Comparison of ENCODE assay signal across 8 cellular contexts in the genomic region with DNA sequence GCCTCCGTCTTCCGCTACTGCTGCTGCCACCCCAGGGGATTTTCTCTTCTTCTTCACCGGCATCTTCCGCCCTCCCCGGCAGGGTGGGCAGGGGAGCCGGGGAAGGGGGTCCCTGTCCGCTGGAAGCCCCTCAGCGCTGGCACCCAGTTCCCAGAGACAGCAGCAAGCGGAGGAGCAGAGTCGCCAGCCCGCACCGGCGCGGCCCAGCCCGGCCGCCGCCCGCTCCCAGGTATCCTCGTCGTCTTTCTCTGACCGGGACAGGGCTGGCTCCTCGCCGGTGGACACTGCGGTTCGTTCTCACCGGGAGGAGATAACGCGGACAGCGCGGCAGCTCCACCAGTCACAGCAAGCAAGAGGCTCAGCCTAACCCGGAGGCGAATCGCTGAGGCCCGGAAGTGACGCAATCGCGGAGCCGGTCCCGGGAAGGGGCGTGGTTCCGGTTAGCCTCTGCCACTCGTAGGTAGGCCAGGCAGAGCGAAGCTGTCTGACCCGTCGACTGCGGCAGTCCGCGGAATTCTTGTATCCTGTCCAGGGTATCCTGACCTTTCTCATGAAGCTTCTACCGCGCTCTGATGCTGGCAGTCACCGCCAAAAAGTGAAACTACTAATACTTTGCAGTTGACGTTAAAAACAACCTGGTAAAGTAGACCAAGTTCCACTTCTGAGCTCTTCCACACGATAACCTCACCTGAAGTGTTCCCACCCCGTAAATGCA.
A peak's percentile ranks its signal among the peaks of the same experiment; 100 is the strongest.
DNase-seq lines count a peak whose midpoint lies in the region; ATAC-seq and TF ChIP-seq lines count a peak whose summit lies in the region.

A gene (minus strand): TSS at position 351 of the 715 bp plus-strand sequence. CDS start 288 bp downstream, at position 63.

- ATAC-seq in GM19025 (IDR thresholded peaks at IDR 0.05; ENCODE audit: low read depth, unreplicated experiment) = peak; percentile 100
- peak; percentile 100 for ATAC-seq in HG03342 (IDR thresholded peaks at IDR 0.05; ENCODE audit: unreplicated experiment)
- peak; percentile 97 for ATAC-seq in central memory CD8-positive, alpha-beta T cell (replicated peaks; ENCODE audit: extremely low read depth, poor library complexity, severe bottlenecking)

- H3K27me3 Mint-ChIP-seq in central memory CD8-positive, alpha-beta T cell = peaks cover 36% of the 10 kb centered on the region

- peak within 1 kb of the TSS; percentile 69 for H3K4me3 ChIP-seq in AG09309 (ENCODE audit: control insufficient read depth, low read depth, low read length)

- no peak for TF ChIP-seq CTCF in AG09309 (IDR thresholded peaks at IDR 0.05; ENCODE audit: control insufficient read depth, insufficient read depth, low read depth, low read length, missing control alignments)

- peaks cover 34% of the 10 kb centered on the region for H3K4me1 Mint-ChIP-seq in central memory CD8-positive, alpha-beta T cell

- DNase-seq in AG09309 (ENCODE audit: low read depth) (peak; percentile 77), NCI-H446 (lab: John Stamatoyannopoulos, UW) (peak; percentile 79 to 95), iris pigment epithelial cell (ENCODE audit: low read depth) (peak; percentile 98)
- peak; percentile 87 for DNase-seq in activated CD4-positive, CD25-positive, alpha-beta regulatory T cell treated with anti-CD3 and anti-CD28 coated beads, Interleukin-2, amount 50 U/mL, for 16 hours (ENCODE audit: low read depth, low spot score)
- DNase-seq in central memory CD8-positive, alpha-beta T cell (ENCODE audit: low spot score in 2 of 2) = peak; percentile 90 to 92
- DNase-seq in stimulated activated CD4-positive, alpha-beta T cell treated with anti-CD3 and anti-CD28 coated beads, Interleukin-12 subunit alpha, Interleukin-12 subunit beta, amount 100 ng/mL, for 24 hours (ENCODE audit: low read depth in 2 of 2) = peak; percentile 90 to 97

- no peaks in the 10 kb centered on the region for H3K9me3 Mint-ChIP-seq in central memory CD8-positive, alpha-beta T cell

- H3K36me3 Mint-ChIP-seq in central memory CD8-positive, alpha-beta T cell (ENCODE audit: insufficient read depth) = peaks cover 18% of the 10 kb centered on the region

- peak within 1 kb of the TSS; percentile 86 for H3K4me3 Mint-ChIP-seq in central memory CD8-positive, alpha-beta T cell

- peak within 1 kb of the TSS; percentile 87 for H3K27ac Mint-ChIP-seq in central memory CD8-positive, alpha-beta T cell (ENCODE audit: low read depth)

Comparison
In these comparisons a context has a peak if more than half of its experiments do, and no peak if none do; other contexts are left out.
1. Peak in every context shown above with its lines: DNase-seq, ATAC-seq and H3K4me3 ChIP-seq.